Comparison of ENCODE assay signal across 9 cellular contexts in genomic region chr3:124584245-124584551, GRCh38.
DNase-seq lines count a peak whose midpoint lies in the region; ATAC-seq and TF ChIP-seq lines count a peak whose summit lies in the region.
"Had no signal": no experiment of that assay in that cellular context is flagged by ENCODE, and none has a peak within 500 bp of the region (broad histone marks: within the 10 kb centered on the region; RNA-seq: fewer than 3 reads in every experiment).

No MANE protein-coding gene starts in this region.

- DNase-seq in SK-N-SH (no peak), spleen (no peak), NCI-H2107 (lab: John Stamatoyannopoulos, UW) (no peak)
- peak; percentile 10 for DNase-seq in activated CD8-positive, alpha-beta T cell treated with anti-CD3 and anti-CD28 coated beads for 36 hours

- no peak for TF ChIP-seq RAD21 in SK-N-SH (IDR thresholded peaks at IDR 0.05; ENCODE audit: low read length)

- no peak for TF ChIP-seq EP300 in SK-N-SH (IDR thresholded peaks at IDR 0.05; ENCODE audit: borderline replicate concordance in 1 of 2, low read depth in 1 of 2, low read length in 1 of 2)

- H3K9me3 ChIP-seq in SK-N-SH (no peaks in the 10 kb centered on the region), iPS-20b (ENCODE audit: insufficient read depth, low read depth, low read length) (no peaks in the 10 kb centered on the region), spleen (no peaks in the 10 kb centered on the region)

- H3K9me2 ChIP-seq in SK-N-SH: no peaks in the 10 kb centered on the region

- ATAC-seq in SK-N-SH treated with all-trans-retinoic acid at 6 μM for 48 hours (no peak), GM21786 (IDR thresholded peaks at IDR 0.05; ENCODE audit: unreplicated experiment) (no peak), GM21723 (IDR thresholded peaks at IDR 0.05; ENCODE audit: unreplicated experiment) (no peak)
- ATAC-seq in activated CD8-positive, alpha-beta T cell treated with anti-CD3 and anti-CD28 coated beads for 36 hours: no peak

- POLR2A ChIA-PET in SK-N-SH (lab: Yijun Ruan, JAX): no interaction called here
- POLR2A ChIA-PET in activated CD8-positive, alpha-beta T cell treated with anti-CD3 and anti-CD28 coated beads for 36 hours (lab: Charles Lee): no interaction called here

- H3F3A ChIP-seq in SK-N-SH (replicated peaks; ENCODE audit: insufficient read depth): peaks cover 4% of the 10 kb centered on the region

- H3K4me1 ChIP-seq in SK-N-SH (ENCODE audit: control insufficient read depth in 1 of 2, insufficient read depth in 2 of 2, low read depth in 1 of 2, low read length in 1 of 2) (peaks cover 0 to 25% of the 10 kb centered on the region in 2 experiments; a peak in 2 of 4 replicates), iPS-20b (ENCODE audit: insufficient read depth, low read length) (peaks cover 5% of the 10 kb centered on the region; the same call in 1 of the 2 replicates), spleen (peaks cover 8 to 36% (median 22%) of the 10 kb centered on the region in 6 donors)

- H3K36me3 ChIP-seq in SK-N-SH (replicated peaks in 1 of 2; ENCODE audit: control insufficient read depth in 1 of 2, insufficient read depth in 2 of 2, low read length in 1 of 2) (no peaks in the 10 kb centered on the region), iPS-20b (ENCODE audit: insufficient read depth, low read depth, low read length) (no peaks in the 10 kb centered on the region), spleen (no peaks in the 10 kb centered on the region)

- H3K9ac ChIP-seq in SK-N-SH (no peak overlapping the region), iPS-20b (ENCODE audit: low read depth, low read length) (no peak overlapping the region)

- H4K20me1 ChIP-seq in SK-N-SH (ENCODE audit: insufficient read depth): no peaks in the 10 kb centered on the region

- H3K27ac ChIP-seq in SK-N-SH (ENCODE audit: low read depth in 2 of 2, low read length in 1 of 2): no peak overlapping the region
- no peak overlapping the region for H3K27ac ChIP-seq in iPS-20b (ENCODE audit: low read length)
- peak overlapping the region in 7 of 8 donors; percentile 41 to 79 (median 69) for H3K27ac ChIP-seq in spleen
- H3K27ac ChIP-seq: 22Rv1 had no signal

- H3K27me3 ChIP-seq in SK-N-SH (ENCODE audit: insufficient read depth): no peaks in the 10 kb centered on the region
- H3K27me3 ChIP-seq in iPS-20b (ENCODE audit: insufficient read depth, low read length): peaks cover 54% of the 10 kb centered on the region
- H3K27me3 ChIP-seq in spleen (replicated peaks in 1 of 7): peaks cover 0 to 47% (median 20%) of the 10 kb centered on the region in 7 donors

- H2AFZ ChIP-seq in SK-N-SH (ENCODE audit: low read depth): peak overlapping the region; percentile 82; the same call in 1 of the 2 replicates

- peak overlapping the region; percentile 88 for H3K4me2 ChIP-seq in SK-N-SH

- H3K27me3 Mint-ChIP-seq in activated CD8-positive, alpha-beta T cell treated with anti-CD3 and anti-CD28 coated beads for 36 hours: peaks cover 52% of the 10 kb centered on the region

- 42% methylated on average over 8 of the region's 9 CpGs for WGBS in SK-N-SH (ENCODE audit: low lambda C conversion rate)
- WGBS in spleen, 5 donors: 19 to 49% (median 30%) methylated on average over 6 to 9 of the region's 9 CpGs

- intact Hi-C loops in activated CD8-positive, alpha-beta T cell treated with anti-CD3 and anti-CD28 coated beads for 36 hours (cut with micrococcal nuclease): no loop called here
- intact Hi-C loops in spleen (cut with DNase I; ENCODE audit: low total_unique reads): no loop called here

- H3K36me3 Mint-ChIP-seq in activated CD8-positive, alpha-beta T cell treated with anti-CD3 and anti-CD28 coated beads for 36 hours (ENCODE audit: low read depth): no peaks in the 10 kb centered on the region

- no peak overlapping the region for H3K27ac Mint-ChIP-seq in activated CD8-positive, alpha-beta T cell treated with anti-CD3 and anti-CD28 coated beads for 36 hours

- no peaks in the 10 kb centered on the region for H3K79me2 ChIP-seq in SK-N-SH (ENCODE audit: insufficient read depth)

- no peaks in the 10 kb centered on the region for H3K9me3 Mint-ChIP-seq in activated CD8-positive, alpha-beta T cell treated with anti-CD3 and anti-CD28 coated beads for 36 hours

- peaks cover 26% of the 10 kb centered on the region for H3K4me1 Mint-ChIP-seq in activated CD8-positive, alpha-beta T cell treated with anti-CD3 and anti-CD28 coated beads for 36 hours (ENCODE audit: low read depth)

- CTCF ChIA-PET in SK-N-SH (lab: Yijun Ruan, JAX): interaction anchor here (1.4 to 3.3 kb wide), 3 partner anchors 13 to 105 kb away, joined by 4 to 15 read pairs (median 12); no protein-coding TSS in a partner anchor
- CTCF ChIA-PET in activated CD8-positive, alpha-beta T cell treated with anti-CD3 and anti-CD28 coated beads for 36 hours (lab: Charles Lee): interaction anchor here (1.1 kb wide), 1 partner anchor 25 kb away, joined by 3 read pairs; no protein-coding TSS in a partner anchor

- TF ChIP-seq POLR2A in spleen (IDR thresholded peaks at IDR 0.05): no peak

- no peak overlapping the region for H3K4me3 Mint-ChIP-seq in activated CD8-positive, alpha-beta T cell treated with anti-CD3 and anti-CD28 coated beads for 36 hours

- H3K4me3 ChIP-seq in SK-N-SH (ENCODE audit: low read depth in 2 of 2, low read length in 1 of 2): peak overlapping the region; percentile 55 to 68
- peak overlapping the region; percentile 78 for H3K4me3 ChIP-seq in iPS-20b (ENCODE audit: low read length)
- peak overlapping the region; percentile 34 to 72 (median 44) for H3K4me3 ChIP-seq in spleen

- TF ChIP-seq CTCF in SK-N-SH (IDR thresholded peaks at IDR 0.05): no peak
- TF ChIP-seq CTCF in activated CD8-positive, alpha-beta T cell treated with anti-CD3 and anti-CD28 coated beads for 36 hours (IDR thresholded peaks at IDR 0.05): no peak
- TF ChIP-seq CTCF in spleen (IDR thresholded peaks at IDR 0.05 in 8 of 11, conservative IDR thresholded peaks at IDR 0.05 in 3 of 11): no peak

TF ChIP-seq in SK-N-SH, 30 proteins besides CTCF, POLR2A, EP300 and RAD21:
- TF ChIP-seq NFIC (IDR thresholded peaks at IDR 0.05; ENCODE audit: borderline replicate concordance) (no peak), NRF1 (IDR thresholded peaks at IDR 0.05; ENCODE audit: low read depth, low read length) (no peak), GATA2 (CRISPR knock-in tag; IDR thresholded peaks at IDR 0.05) (no peak), TAF1 (IDR thresholded peaks at IDR 0.05; ENCODE audit: borderline replicate concordance, low read depth, low read length) (no peak), RFX5 (IDR thresholded peaks at IDR 0.05; ENCODE audit: low read length) (no peak)
- TF ChIP-seq, protein P1, sequence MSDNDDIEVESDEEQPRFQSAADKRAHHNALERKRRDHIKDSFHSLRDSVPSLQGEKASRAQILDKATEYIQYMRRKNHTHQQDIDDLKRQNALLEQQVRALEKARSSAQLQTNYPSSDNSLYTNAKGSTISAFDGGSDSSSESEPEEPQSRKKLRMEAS (IDR thresholded peaks at IDR 0.05; ENCODE audit: low read depth): no peak

TF ChIP-seq in SK-N-SH treated with all-trans-retinoic acid at 6 μM for 48 hours, 23 proteins besides CTCF, POLR2A, EP300 and RAD21:
- TF ChIP-seq SNAI2 (CRISPR knock-in tag; IDR thresholded peaks at IDR 0.05): no peak
- no peak for TF ChIP-seq PATZ1 (CRISPR knock-in tag; IDR thresholded peaks at IDR 0.05; ENCODE audit: borderline replicate concordance)
- TF ChIP-seq ZC3H10 (CRISPR knock-in tag; IDR thresholded peaks at IDR 0.05): no peak
- TF ChIP-seq PPARA (CRISPR knock-in tag; IDR thresholded peaks at IDR 0.05; ENCODE audit: borderline replicate concordance): no peak
- TF ChIP-seq ESRRG (CRISPR knock-in tag; IDR thresholded peaks at IDR 0.05): no peak

Comparison
In these comparisons a context has a peak if more than half of its experiments do, and no peak if none do; other contexts are left out.
1. H3K27ac ChIP-seq: peak in spleen (7 of 8); none in SK-N-SH (0 of 2) and iPS-20b (single experiment).
2. Peak in every context shown above with its lines, with median percentiles within 50 percentile points of each other: H3K4me3 ChIP-seq.